ENCODE assay signal across 19 cellular contexts in the genomic region with DNA sequence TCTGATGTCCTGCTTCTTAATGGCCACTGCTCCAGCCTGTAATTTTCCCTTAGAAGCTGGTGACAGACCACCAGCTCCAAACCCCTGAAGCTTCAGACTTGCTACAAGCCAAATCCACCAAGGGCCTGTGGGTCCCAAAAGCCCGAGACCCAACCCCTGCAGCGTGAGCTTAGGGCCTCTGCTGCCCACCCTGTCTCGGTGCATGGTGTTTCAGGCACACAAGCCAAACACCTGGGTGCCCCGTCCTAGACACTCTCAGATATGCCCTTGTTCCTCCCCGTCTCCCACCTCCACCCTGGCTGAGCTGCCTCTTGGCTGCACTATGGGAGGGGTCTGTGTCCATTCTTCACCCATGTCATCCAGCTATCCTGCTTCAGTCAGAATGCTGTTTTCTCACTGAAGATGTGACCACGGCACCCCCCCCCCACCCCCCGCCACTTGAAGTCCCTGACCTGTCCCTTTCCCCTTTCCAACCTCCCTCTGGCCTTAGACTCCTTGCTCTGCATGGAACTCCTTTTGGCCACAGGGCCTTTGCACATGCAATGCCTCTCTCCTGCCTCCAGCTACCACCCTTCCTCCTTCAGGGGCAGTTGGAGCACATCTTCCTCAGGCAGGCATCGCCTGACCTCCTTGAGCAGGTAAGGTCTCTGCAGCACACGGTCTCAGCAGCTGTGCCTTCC.
"Had no signal": no experiment of that assay in that cellular context is flagged by ENCODE, and none has a peak within 500 bp of the region (broad histone marks: within the 10 kb centered on the region; RNA-seq: fewer than 3 reads in every experiment).

No MANE protein-coding gene starts in this region.

- H3K27me3 Mint-ChIP-seq: activated CD4-positive, alpha-beta T cell treated with anti-CD3 and anti-CD28 coated beads, Interleukin-2, amount 10 ng/mL, durations not matched to agents 24 days and 14 days; activated CD8-positive, alpha-beta T cell treated with anti-CD3 and anti-CD28 coated beads for 36 hours; activated naive CD4-positive, alpha-beta T cell treated with anti-CD3 and anti-CD28 coated beads, Interleukin-2, amount 50 U/mL, for 24 hours; dendritic cell treated with granulocyte-macrophage colony-stimulating factor and Interleukin-4, amounts not matched to agents 40 ng/mL and 50 ng/mL, for 4 days; naive B cell; stimulated activated naive B cell treated with anti-CD40 and anti-IgM and Interleukin-4, amounts not matched to agents 10 μg/mL and 1 μg/mL and 100 μg/mL, for 72 hours had no signal

- H3K9me3 ChIP-seq: right lobe of liver, SK-N-SH had no signal

- DNase-seq: activated CD4-positive, alpha-beta T cell treated with anti-CD3 and anti-CD28 coated beads, Interleukin-2, amount 10 ng/mL, durations not matched to agents 24 days and 14 days; activated CD8-positive, alpha-beta T cell treated with anti-CD3 and anti-CD28 coated beads for 36 hours; activated T-cell treated with anti-CD3 and anti-CD28 coated beads, Interleukin-2, amount 50 U/mL, for 4 hours; effector CD8-positive, alpha-beta T cell; esophagus squamous epithelium; heart right ventricle; naive B cell; psoas muscle; right lobe of liver; SK-N-SH; stimulated activated naive B cell treated with anti-CD40 and anti-IgM and Interleukin-4, amounts not matched to agents 10 μg/mL and 1 μg/mL and 100 μg/mL, for 72 hours; T-helper 1 cell; T1000; uterus had no signal

- H3K36me3 ChIP-seq: right lobe of liver, uterus had no signal

- H3K27me3 ChIP-seq: ascending aorta, esophagus squamous epithelium, heart right ventricle, right lobe of liver, tibial artery, uterus had no signal

- H3K4me3 ChIP-seq: ascending aorta, esophagus squamous epithelium, heart right ventricle, psoas muscle, right lobe of liver, tibial artery, uterus had no signal

- H3K4me3 Mint-ChIP-seq: activated CD4-positive, alpha-beta T cell treated with anti-CD3 and anti-CD28 coated beads, Interleukin-2, amount 10 ng/mL, durations not matched to agents 24 days and 14 days; activated CD8-positive, alpha-beta T cell treated with anti-CD3 and anti-CD28 coated beads for 36 hours; activated naive CD4-positive, alpha-beta T cell treated with anti-CD3 and anti-CD28 coated beads, Interleukin-2, amount 50 U/mL, for 24 hours; activated T-cell treated with anti-CD3 and anti-CD28 coated beads, Interleukin-2, amount 50 U/mL, for 4 hours; dendritic cell treated with granulocyte-macrophage colony-stimulating factor and Interleukin-4, amounts not matched to agents 40 ng/mL and 50 ng/mL, for 4 days; naive B cell; neural crest cell; stimulated activated naive B cell treated with anti-CD40 and anti-IgM and Interleukin-4, amounts not matched to agents 10 μg/mL and 1 μg/mL and 100 μg/mL, for 72 hours had no signal

- ATAC-seq: activated CD8-positive, alpha-beta T cell treated with anti-CD3 and anti-CD28 coated beads for 36 hours; activated T-cell treated with anti-CD3 and anti-CD28 coated beads, Interleukin-2, amount 50 U/mL, for 4 hours; heart right ventricle; psoas muscle; right lobe of liver; stimulated activated naive B cell treated with anti-CD40 and anti-IgM and Interleukin-4, amounts not matched to agents 10 μg/mL and 1 μg/mL and 100 μg/mL, for 72 hours had no signal

- H3K4me2 ChIP-seq: SK-N-SH had no signal

- H3K27ac ChIP-seq: ascending aorta, esophagus squamous epithelium, heart right ventricle, psoas muscle, right lobe of liver, tibial artery, uterus had no signal

- H3K27ac Mint-ChIP-seq: activated CD4-positive, alpha-beta T cell treated with anti-CD3 and anti-CD28 coated beads, Interleukin-2, amount 10 ng/mL, durations not matched to agents 24 days and 14 days; activated CD8-positive, alpha-beta T cell treated with anti-CD3 and anti-CD28 coated beads for 36 hours; activated naive CD4-positive, alpha-beta T cell treated with anti-CD3 and anti-CD28 coated beads, Interleukin-2, amount 50 U/mL, for 24 hours; dendritic cell treated with granulocyte-macrophage colony-stimulating factor and Interleukin-4, amounts not matched to agents 40 ng/mL and 50 ng/mL, for 4 days; stimulated activated naive B cell treated with anti-CD40 and anti-IgM and Interleukin-4, amounts not matched to agents 10 μg/mL and 1 μg/mL and 100 μg/mL, for 72 hours had no signal

- H3K4me1 ChIP-seq: ascending aorta, esophagus squamous epithelium, heart right ventricle, psoas muscle, right lobe of liver, tibial artery, uterus had no signal

- H3K4me1 Mint-ChIP-seq: activated CD4-positive, alpha-beta T cell treated with anti-CD3 and anti-CD28 coated beads, Interleukin-2, amount 10 ng/mL, durations not matched to agents 24 days and 14 days; activated naive CD4-positive, alpha-beta T cell treated with anti-CD3 and anti-CD28 coated beads, Interleukin-2, amount 50 U/mL, for 24 hours; naive B cell; neural crest cell; stimulated activated naive B cell treated with anti-CD40 and anti-IgM and Interleukin-4, amounts not matched to agents 10 μg/mL and 1 μg/mL and 100 μg/mL, for 72 hours had no signal
